ENCODE assay signal across 11 cellular contexts in the genomic region with DNA sequence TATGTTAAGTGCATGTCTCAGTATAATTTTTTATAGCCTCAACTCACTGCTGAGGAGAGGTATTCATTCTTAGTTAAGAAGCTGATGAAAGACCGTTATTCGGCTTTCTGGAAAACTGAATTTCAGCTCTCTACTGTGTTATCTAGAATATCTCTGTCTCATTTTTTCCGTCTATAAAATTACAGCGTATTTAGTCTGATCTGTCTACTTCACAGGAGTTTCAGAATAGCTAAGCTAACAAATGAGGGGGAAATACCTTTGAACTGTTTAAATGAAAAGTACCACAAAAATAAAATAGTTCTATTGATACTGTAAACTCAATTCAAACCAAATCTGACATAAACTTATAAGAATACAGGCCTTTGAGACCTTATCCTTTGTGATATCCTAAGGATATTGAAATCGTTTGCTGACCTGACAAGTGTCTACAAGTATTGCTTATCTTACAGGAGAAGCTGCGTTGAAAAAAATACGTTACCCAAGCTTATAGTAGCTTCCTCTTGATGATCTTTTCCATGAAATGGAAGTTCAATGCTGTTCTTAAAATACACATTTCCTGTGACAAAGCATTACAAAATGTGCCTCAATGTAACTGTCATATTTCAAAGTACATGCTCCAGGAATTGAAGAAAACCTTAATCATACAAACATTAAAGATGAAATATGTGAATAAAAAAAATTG.
DNase-seq lines count a peak whose midpoint lies in the region; ATAC-seq and TF ChIP-seq lines count a peak whose summit lies in the region.
"Had no signal": no experiment of that assay in that cellular context is flagged by ENCODE, and none has a peak within 500 bp of the region (broad histone marks: within the 10 kb centered on the region; RNA-seq: fewer than 3 reads in every experiment).

No MANE protein-coding gene starts in this region.

- TF ChIP-seq CTCF in dorsolateral prefrontal cortex (IDR thresholded peaks at IDR 0.05 in 54 of 56, conservative IDR thresholded peaks at IDR 0.05 in 2 of 56; ENCODE audit: low read depth in 1 of 56, partially characterized antibody in 56 of 56) = no peak

- H3K4me3 ChIP-seq in dorsolateral prefrontal cortex = no peak overlapping the region
- H3K4me3 ChIP-seq: hepatocyte had no signal

- peaks cover 77% of the 10 kb centered on the region for H3K4me1 Mint-ChIP-seq in activated T-cell treated with anti-CD3 and anti-CD28 coated beads, Interleukin-2, amount 50 U/mL, for 72 hours (ENCODE audit: low read depth)
- peaks cover 37% of the 10 kb centered on the region for H3K4me1 Mint-ChIP-seq in activated T-helper 17 cell treated with anti-CD3 and anti-CD28 coated beads, Interleukin-2, amount 50 U/mL, for 72 hours

- intact Hi-C loops in dorsolateral prefrontal cortex (cut with DNase I) = no loop called here

- no peak overlapping the region for H3K27ac ChIP-seq in dorsolateral prefrontal cortex
- H3K27ac ChIP-seq: hepatocyte had no signal

- H3K27me3 ChIP-seq in dorsolateral prefrontal cortex = no peaks in the 10 kb centered on the region
- H3K27me3 ChIP-seq: hepatocyte had no signal

- DNase-seq in activated T-cell treated with anti-CD3 and anti-CD28 coated beads, Interleukin-2, amount 50 U/mL, for 72 hours = no peak
- no peak for DNase-seq in activated T-cell treated with anti-CD3 and anti-CD28 coated beads, Interleukin-2, amount 50 U/mL, for 1 hour
- no peak for DNase-seq in stimulated activated naive CD8-positive, alpha-beta T cell treated with anti-CD3 and anti-CD28 coated beads, Interleukin-15, Interleukin-2, amounts not matched to agents 100 U/mL and 50 U/mL, for 24 hours
- no peak for DNase-seq in NCI-H1417 (lab: John Stamatoyannopoulos, UW)
- DNase-seq in dorsolateral prefrontal cortex = no peak
- DNase-seq: naive thymus-derived CD8-positive, alpha-beta T cell; stimulated activated CD4-positive, alpha-beta T cell treated with anti-CD3 and anti-CD28 coated beads, Interleukin-4, amount 100 ng/mL, for 4 hours had no signal

- peaks cover 0 to 5% of the 10 kb centered on the region in 2 donors for H3K9me3 Mint-ChIP-seq in activated T-cell treated with anti-CD3 and anti-CD28 coated beads, Interleukin-2, amount 50 U/mL, for 72 hours
- peaks cover 5% of the 10 kb centered on the region for H3K9me3 Mint-ChIP-seq in activated T-helper 17 cell treated with anti-CD3 and anti-CD28 coated beads, Interleukin-2, amount 50 U/mL, for 72 hours
- H3K9me3 Mint-ChIP-seq: naive thymus-derived CD8-positive, alpha-beta T cell had no signal

- peaks cover 6 to 18% of the 10 kb centered on the region in 2 donors for H3K36me3 Mint-ChIP-seq in activated T-cell treated with anti-CD3 and anti-CD28 coated beads, Interleukin-2, amount 50 U/mL, for 72 hours (ENCODE audit: insufficient read depth in 2 of 2)
- peaks cover 45% of the 10 kb centered on the region for H3K36me3 Mint-ChIP-seq in activated T-helper 17 cell treated with anti-CD3 and anti-CD28 coated beads, Interleukin-2, amount 50 U/mL, for 72 hours (ENCODE audit: low read depth)

- ATAC-seq in activated T-cell treated with anti-CD3 and anti-CD28 coated beads, Interleukin-2, amount 50 U/mL, for 72 hours (replicated peaks in 1 of 2) = peak; percentile 82 to 84
- ATAC-seq in HG03558 (IDR thresholded peaks at IDR 0.05; ENCODE audit: extremely low read depth, unreplicated experiment) = peak; percentile 41
- ATAC-seq in activated T-helper 17 cell treated with anti-CD3 and anti-CD28 coated beads, Interleukin-2, amount 50 U/mL, for 72 hours (replicated peaks) = peak; percentile 88
- peak; percentile 78 for ATAC-seq in stimulated activated naive CD8-positive, alpha-beta T cell treated with anti-CD3 and anti-CD28 coated beads, Interleukin-15, Interleukin-2, amounts not matched to agents 100 U/mL and 50 U/mL, for 24 hours
- ATAC-seq in HG03039 (IDR thresholded peaks at IDR 0.05; ENCODE audit: unreplicated experiment) = no peak

- peak overlapping the region; percentile 50 to 79 for H3K4me3 Mint-ChIP-seq in activated T-cell treated with anti-CD3 and anti-CD28 coated beads, Interleukin-2, amount 50 U/mL, for 72 hours
- H3K4me3 Mint-ChIP-seq in activated T-helper 17 cell treated with anti-CD3 and anti-CD28 coated beads, Interleukin-2, amount 50 U/mL, for 72 hours = peak overlapping the region; percentile 54

- no peaks in the 10 kb centered on the region for H3K27me3 Mint-ChIP-seq in activated T-cell treated with anti-CD3 and anti-CD28 coated beads, Interleukin-2, amount 50 U/mL, for 72 hours (ENCODE audit: low read depth)
- H3K27me3 Mint-ChIP-seq in activated T-helper 17 cell treated with anti-CD3 and anti-CD28 coated beads, Interleukin-2, amount 50 U/mL, for 72 hours = no peaks in the 10 kb centered on the region
- H3K27me3 Mint-ChIP-seq: naive thymus-derived CD8-positive, alpha-beta T cell had no signal

- peak overlapping the region; percentile 99 for H3K27ac Mint-ChIP-seq in activated T-cell treated with anti-CD3 and anti-CD28 coated beads, Interleukin-2, amount 50 U/mL, for 72 hours
- peak overlapping the region; percentile 97 for H3K27ac Mint-ChIP-seq in activated T-helper 17 cell treated with anti-CD3 and anti-CD28 coated beads, Interleukin-2, amount 50 U/mL, for 72 hours
